In genomic region chr5:68565427-68565826, GRCh38 we compare ENCODE assay signal across 9 cellular contexts.
A peak's percentile ranks its signal among the peaks of the same experiment; 100 is the strongest.
DNase-seq lines count a peak whose midpoint lies in the region; ATAC-seq and TF ChIP-seq lines count a peak whose summit lies in the region.
"Had no signal": no experiment of that assay in that cellular context is flagged by ENCODE, and none has a peak within 500 bp of the region (broad histone marks: within the 10 kb centered on the region; RNA-seq: fewer than 3 reads in every experiment).

No MANE protein-coding gene starts in this region.

- POLR2A ChIA-PET in HEK293 (lab: Yijun Ruan, JAX), result no interaction called here

- H3K27me3 Mint-ChIP-seq in IgD-negative memory B cell, result no peaks in the 10 kb centered on the region
- H3K27me3 Mint-ChIP-seq: progenitor cell of endocrine pancreas had no signal

- H3K4me3 ChIP-seq in HEK293 (ENCODE audit: low read depth, low read length), result no peak overlapping the region

- H3K36me3 ChIP-seq in HEK293 (ENCODE audit: control insufficient read depth in 2 of 2, insufficient read depth in 1 of 2, low read length in 2 of 2), result no peaks in the 10 kb centered on the region

- peak; percentile 83 for ATAC-seq in GM18861 (IDR thresholded peaks at IDR 0.05; ENCODE audit: unreplicated experiment)
- no peak for ATAC-seq in esophagus mucosa

- no peak for TF ChIP-seq CTCF in HEK293 (tag by site-specific recombination; IDR thresholded peaks at IDR 0.05)

- H3K36me3 Mint-ChIP-seq in IgD-negative memory B cell, result no peaks in the 10 kb centered on the region

- H3K4me1 ChIP-seq in HEK293 (ENCODE audit: control insufficient read depth, insufficient read depth, low read length), result peaks cover 6% of the 10 kb centered on the region

- H3K9me3 ChIP-seq in HEK293 (ENCODE audit: control insufficient read depth, insufficient read depth, low read depth, low read length), result no peaks in the 10 kb centered on the region

- H3K27ac ChIP-seq in HEK293 (ENCODE audit: extremely low read depth, low read depth, low read length), result peak overlapping the region; percentile 84

- H3K27ac Mint-ChIP-seq in IgD-negative memory B cell, result peak overlapping the region; percentile 46 to 63 (median 56)
- H3K27ac Mint-ChIP-seq: progenitor cell of endocrine pancreas had no signal

- H3K4me1 Mint-ChIP-seq in IgD-negative memory B cell, result peaks cover 17 to 19% (median 18%) of the 10 kb centered on the region in 3 donors

- CTCF ChIA-PET in HEK293 (lab: Yijun Ruan, JAX), result interaction anchor here (0.6 kb wide), 1 partner anchor 771 kb away, joined by 4 read pairs; no protein-coding TSS in a partner anchor

- peaks cover 0 to 2% (median 0%) of the 10 kb centered on the region in 3 donors for H3K9me3 Mint-ChIP-seq in IgD-negative memory B cell

- peak overlapping the region in 3 of 4 donors; percentile 3 to 76 (median 65) for H3K4me3 Mint-ChIP-seq in IgD-negative memory B cell

- peak; percentile 46 for DNase-seq in germinal center (ENCODE audit: low spot score)
- no peak for DNase-seq in NCI-H2029 (lab: John Stamatoyannopoulos, UW)
- DNase-seq in NCI-H2227 treated with DMSO at 0.1 percent for 48 hours (lab: John Stamatoyannopoulos, UW), result no peak
- no peak for DNase-seq in ecto neural progenitor cell (ENCODE audit: low spot score)

TF ChIP-seq in HEK293, 187 proteins besides CTCF, POLR2A, EP300 and RAD21 (continues in another document):
- TF ChIP-seq TRIM28 (IDR thresholded peaks at IDR 0.05; ENCODE audit: borderline replicate concordance, low read length), result 0 out of 2 replicates have a peak, but pooled peaks have one; percentile 57
- TF ChIP-seq, protein P1, sequence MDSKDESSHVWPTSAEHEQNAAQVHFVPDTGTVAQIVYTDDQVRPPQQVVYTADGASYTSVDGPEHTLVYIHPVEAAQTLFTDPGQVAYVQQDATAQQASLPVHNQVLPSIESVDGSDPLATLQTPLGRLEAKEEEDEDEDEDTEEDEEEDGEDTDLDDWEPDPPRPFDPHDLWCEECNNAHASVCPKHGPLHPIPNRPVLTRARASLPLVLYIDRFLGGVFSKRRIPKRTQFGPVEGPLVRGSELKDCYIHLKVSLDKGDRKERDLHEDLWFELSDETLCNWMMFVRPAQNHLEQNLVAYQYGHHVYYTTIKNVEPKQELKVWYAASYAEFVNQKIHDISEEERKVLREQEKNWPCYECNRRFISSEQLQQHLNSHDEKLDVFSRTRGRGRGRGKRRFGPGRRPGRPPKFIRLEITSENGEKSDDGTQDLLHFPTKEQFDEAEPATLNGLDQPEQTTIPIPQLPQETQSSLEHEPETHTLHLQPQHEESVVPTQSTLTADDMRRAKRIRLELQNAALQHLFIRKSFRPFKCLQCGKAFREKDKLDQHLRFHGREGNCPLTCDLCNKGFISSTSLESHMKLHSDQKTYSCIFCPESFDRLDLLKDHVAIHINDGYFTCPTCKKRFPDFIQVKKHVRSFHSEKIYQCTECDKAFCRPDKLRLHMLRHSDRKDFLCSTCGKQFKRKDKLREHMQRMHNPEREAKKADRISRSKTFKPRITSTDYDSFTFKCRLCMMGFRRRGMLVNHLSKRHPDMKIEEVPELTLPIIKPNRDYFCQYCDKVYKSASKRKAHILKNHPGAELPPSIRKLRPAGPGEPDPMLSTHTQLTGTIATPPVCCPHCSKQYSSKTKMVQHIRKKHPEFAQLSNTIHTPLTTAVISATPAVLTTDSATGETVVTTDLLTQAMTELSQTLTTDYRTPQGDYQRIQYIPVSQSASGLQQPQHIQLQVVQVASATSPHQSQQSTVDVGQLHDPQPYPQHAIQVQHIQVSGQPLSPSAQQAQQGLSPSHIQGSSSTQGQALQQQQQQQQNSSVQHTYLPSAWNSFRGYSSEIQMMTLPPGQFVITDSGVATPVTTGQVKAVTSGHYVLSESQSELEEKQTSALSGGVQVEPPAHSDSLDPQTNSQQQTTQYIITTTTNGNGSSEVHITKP (tag by site-specific recombination; IDR thresholded peaks at IDR 0.05), result 0 out of 2 replicates have a peak, but pooled peaks have one; percentile 41
- TF ChIP-seq, protein P2, sequence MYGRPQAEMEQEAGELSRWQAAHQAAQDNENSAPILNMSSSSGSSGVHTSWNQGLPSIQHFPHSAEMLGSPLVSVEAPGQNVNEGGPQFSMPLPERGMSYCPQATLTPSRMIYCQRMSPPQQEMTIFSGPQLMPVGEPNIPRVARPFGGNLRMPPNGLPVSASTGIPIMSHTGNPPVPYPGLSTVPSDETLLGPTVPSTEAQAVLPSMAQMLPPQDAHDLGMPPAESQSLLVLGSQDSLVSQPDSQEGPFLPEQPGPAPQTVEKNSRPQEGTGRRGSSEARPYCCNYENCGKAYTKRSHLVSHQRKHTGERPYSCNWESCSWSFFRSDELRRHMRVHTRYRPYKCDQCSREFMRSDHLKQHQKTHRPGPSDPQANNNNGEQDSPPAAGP (tag by site-specific recombination; IDR thresholded peaks at IDR 0.05), result peak; percentile 83
- TF ChIP-seq WT1 (tag by site-specific recombination; IDR thresholded peaks at IDR 0.05), result peak; percentile 37
- TF ChIP-seq ZNF510 (tag by site-specific recombination; IDR thresholded peaks at IDR 0.05; ENCODE audit: insufficient replicate concordance), result no peak
- TF ChIP-seq ZNF146 (tag by site-specific recombination; IDR thresholded peaks at IDR 0.05), result no peak
- TF ChIP-seq GLI4 (tag by site-specific recombination; IDR thresholded peaks at IDR 0.05), result no peak
- TF ChIP-seq, protein P3, sequence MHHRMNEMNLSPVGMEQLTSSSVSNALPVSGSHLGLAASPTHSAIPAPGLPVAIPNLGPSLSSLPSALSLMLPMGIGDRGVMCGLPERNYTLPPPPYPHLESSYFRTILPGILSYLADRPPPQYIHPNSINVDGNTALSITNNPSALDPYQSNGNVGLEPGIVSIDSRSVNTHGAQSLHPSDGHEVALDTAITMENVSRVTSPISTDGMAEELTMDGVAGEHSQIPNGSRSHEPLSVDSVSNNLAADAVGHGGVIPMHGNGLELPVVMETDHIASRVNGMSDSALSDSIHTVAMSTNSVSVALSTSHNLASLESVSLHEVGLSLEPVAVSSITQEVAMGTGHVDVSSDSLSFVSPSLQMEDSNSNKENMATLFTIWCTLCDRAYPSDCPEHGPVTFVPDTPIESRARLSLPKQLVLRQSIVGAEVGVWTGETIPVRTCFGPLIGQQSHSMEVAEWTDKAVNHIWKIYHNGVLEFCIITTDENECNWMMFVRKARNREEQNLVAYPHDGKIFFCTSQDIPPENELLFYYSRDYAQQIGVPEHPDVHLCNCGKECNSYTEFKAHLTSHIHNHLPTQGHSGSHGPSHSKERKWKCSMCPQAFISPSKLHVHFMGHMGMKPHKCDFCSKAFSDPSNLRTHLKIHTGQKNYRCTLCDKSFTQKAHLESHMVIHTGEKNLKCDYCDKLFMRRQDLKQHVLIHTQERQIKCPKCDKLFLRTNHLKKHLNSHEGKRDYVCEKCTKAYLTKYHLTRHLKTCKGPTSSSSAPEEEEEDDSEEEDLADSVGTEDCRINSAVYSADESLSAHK (tag by site-specific recombination; IDR thresholded peaks at IDR 0.05), result no peak
- peak; percentile 24; the same call in 1 of the 2 replicates for TF ChIP-seq GLIS1 (tag by site-specific recombination; IDR thresholded peaks at IDR 0.05)
- TF ChIP-seq ZNF37A (tag by site-specific recombination; IDR thresholded peaks at IDR 0.05), result no peak
- TF ChIP-seq ZNF768 (tag by site-specific recombination; IDR thresholded peaks at IDR 0.05), result no peak
- no peak for TF ChIP-seq ZNF610 (tag by site-specific recombination; IDR thresholded peaks at IDR 0.05; ENCODE audit: borderline replicate concordance)
- peak; percentile 62; the same call in 1 of the 2 replicates for TF ChIP-seq ZBTB20 (tag by site-specific recombination; IDR thresholded peaks at IDR 0.05)
- no peak for TF ChIP-seq SP3 (tag by site-specific recombination; IDR thresholded peaks at IDR 0.05)
- TF ChIP-seq ZNF341 (tag by site-specific recombination; IDR thresholded peaks at IDR 0.05; ENCODE audit: low read depth), result no peak
- no peak for TF ChIP-seq ZNF140 (tag by site-specific recombination; IDR thresholded peaks at IDR 0.05)
- no peak for TF ChIP-seq IKZF3 (tag by site-specific recombination; IDR thresholded peaks at IDR 0.05)
- TF ChIP-seq, protein P4, sequence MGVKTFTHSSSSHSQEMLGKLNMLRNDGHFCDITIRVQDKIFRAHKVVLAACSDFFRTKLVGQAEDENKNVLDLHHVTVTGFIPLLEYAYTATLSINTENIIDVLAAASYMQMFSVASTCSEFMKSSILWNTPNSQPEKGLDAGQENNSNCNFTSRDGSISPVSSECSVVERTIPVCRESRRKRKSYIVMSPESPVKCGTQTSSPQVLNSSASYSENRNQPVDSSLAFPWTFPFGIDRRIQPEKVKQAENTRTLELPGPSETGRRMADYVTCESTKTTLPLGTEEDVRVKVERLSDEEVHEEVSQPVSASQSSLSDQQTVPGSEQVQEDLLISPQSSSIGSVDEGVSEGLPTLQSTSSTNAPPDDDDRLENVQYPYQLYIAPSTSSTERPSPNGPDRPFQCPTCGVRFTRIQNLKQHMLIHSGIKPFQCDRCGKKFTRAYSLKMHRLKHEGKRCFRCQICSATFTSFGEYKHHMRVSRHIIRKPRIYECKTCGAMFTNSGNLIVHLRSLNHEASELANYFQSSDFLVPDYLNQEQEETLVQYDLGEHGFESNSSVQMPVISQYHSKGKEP (tag by site-specific recombination; IDR thresholded peaks at IDR 0.05), result peak; percentile 70
- no peak for TF ChIP-seq OVOL3 (tag by site-specific recombination; IDR thresholded peaks at IDR 0.05)
- peak; percentile 57; the same call in 1 of the 2 replicates for TF ChIP-seq YY1 (tag by site-specific recombination; IDR thresholded peaks at IDR 0.05)
- TF ChIP-seq ZNF654 (tag by site-specific recombination; IDR thresholded peaks at IDR 0.05; ENCODE audit: low read depth), result no peak
- TF ChIP-seq SALL2 (tag by site-specific recombination; IDR thresholded peaks at IDR 0.05; ENCODE audit: borderline replicate concordance), result no peak
- TF ChIP-seq ZFP37 (tag by site-specific recombination; IDR thresholded peaks at IDR 0.05), result no peak
